In genomic region chr7:100817097-100817496, GRCh38 we compare ENCODE assay signal across 1 cellular context.
TF ChIP-seq lines count a peak whose summit lies in the region.

No MANE protein-coding gene starts in this region.

TF ChIP-seq in HepG2, 621 proteins besides CTCF, POLR2A, EP300 and RAD21:
- TF ChIP-seq ELF3 (CRISPR knock-in tag; IDR thresholded peaks at IDR 0.05) (no peak), MBNL3 (CRISPR knock-in tag; conservative IDR thresholded peaks at IDR 0.05) (no peak), RBFOX2 (IDR thresholded peaks at IDR 0.05; ENCODE audit: low read depth, low read length) (peak; percentile 63), SP5 (CRISPR knock-in tag; IDR thresholded peaks at IDR 0.05; ENCODE audit: borderline replicate concordance, low read depth) (no peak), AGO2 (optimal IDR thresholded peaks at IDR 0.05; ENCODE audit: low read depth, low read length) (peak; percentile 66), ONECUT2 (CRISPR knock-in tag; IDR thresholded peaks at IDR 0.05) (no peak), NFKBIZ (CRISPR knock-in tag; IDR thresholded peaks at IDR 0.05) (no peak)
